ENCODE assay signal across 1 cellular context in genomic region chr17:47840742-47841487, GRCh38.
TF ChIP-seq lines count a peak whose summit lies in the region.

Gene SCRN2, minus strand, starts transcription at chr17:47841273. Its CDS starts 430 bp downstream, at chr17:47840843.

TF ChIP-seq in HepG2, 621 proteins besides CTCF, POLR2A, EP300 and RAD21 (continued from another document and continues in another):
- TF ChIP-seq MAFK (conservative IDR thresholded peaks at IDR 0.05 in 1 of 2, IDR thresholded peaks at IDR 0.05 in 1 of 2; ENCODE audit: low read length in 2 of 2) (no peak), ZNF550 (CRISPR knock-in tag; IDR thresholded peaks at IDR 0.05; ENCODE audit: borderline replicate concordance) (peak; percentile 16; the same call in 1 of the 2 replicates), MTERF4 (CRISPR knock-in tag; IDR thresholded peaks at IDR 0.05) (peak; percentile 0; the same call in 1 of the 2 replicates), FOSL1 (CRISPR knock-in tag; IDR thresholded peaks at IDR 0.05; ENCODE audit: borderline replicate concordance) (no peak), ZNF772 (CRISPR knock-in tag; IDR thresholded peaks at IDR 0.05) (0 out of 2 replicates have a peak, but pooled peaks have one; percentile 69), ZNF841 (CRISPR knock-in tag; IDR thresholded peaks at IDR 0.05; ENCODE audit: borderline replicate concordance) (no peak), KMT2A (CRISPR knock-in tag; IDR thresholded peaks at IDR 0.05) (no peak), ZBTB3 (CRISPR knock-in tag; IDR thresholded peaks at IDR 0.05; ENCODE audit: borderline replicate concordance, low read depth) (no peak), TFDP1 (CRISPR knock-in tag; IDR thresholded peaks at IDR 0.05; ENCODE audit: borderline replicate concordance) (peak; percentile 65; the same call in 1 of the 2 replicates), TRIM24 (CRISPR knock-in tag; IDR thresholded peaks at IDR 0.05) (no peak), ZNF30 (CRISPR knock-in tag; IDR thresholded peaks at IDR 0.05) (peak; percentile 91; the same call in 1 of the 2 replicates), ZBTB7A (CRISPR knock-in tag; IDR thresholded peaks at IDR 0.05) (peak; percentile 16; the same call in 1 of the 2 replicates), ZZZ3 (CRISPR knock-in tag; IDR thresholded peaks at IDR 0.05; ENCODE audit: borderline replicate concordance) (no peak; the same call in 1 of the 2 replicates), FOXJ3 (CRISPR knock-in tag; IDR thresholded peaks at IDR 0.05; ENCODE audit: borderline replicate concordance) (peak; percentile 59; the same call in 1 of the 2 replicates), PPARG (CRISPR knock-in tag; conservative IDR thresholded peaks at IDR 0.05) (no peak; the same call in 1 of the 2 replicates), SRSF9 (IDR thresholded peaks at IDR 0.05; ENCODE audit: borderline replicate concordance, insufficient read depth, low read depth, low read length, poor library complexity, severe bottlenecking) (no peak), CBX1 (IDR thresholded peaks at IDR 0.05; ENCODE audit: low read depth) (no peak), ZNF276 (CRISPR knock-in tag; IDR thresholded peaks at IDR 0.05; ENCODE audit: low read depth) (no peak; the same call in 1 of the 2 replicates), SIX1 (CRISPR knock-in tag; IDR thresholded peaks at IDR 0.05; ENCODE audit: borderline replicate concordance) (no peak), POLR2G (IDR thresholded peaks at IDR 0.05; ENCODE audit: low read depth, low read length) (peak; percentile 83), THAP9 (CRISPR knock-in tag; IDR thresholded peaks at IDR 0.05; ENCODE audit: borderline replicate concordance) (no peak; the same call in 1 of the 2 replicates), DPF2 (CRISPR knock-in tag; IDR thresholded peaks at IDR 0.05; ENCODE audit: borderline replicate concordance, low read depth) (no peak), AGO2 (optimal IDR thresholded peaks at IDR 0.05; ENCODE audit: low read depth, low read length) (peak; percentile 68), ZNF564 (CRISPR knock-in tag; IDR thresholded peaks at IDR 0.05) (peak; percentile 72; the same call in 1 of the 2 replicates), ZSCAN12 (CRISPR knock-in tag; IDR thresholded peaks at IDR 0.05) (0 out of 2 replicates have a peak, but pooled peaks have one; percentile 70), ZNF121 (CRISPR knock-in tag; IDR thresholded peaks at IDR 0.05) (no peak), ADNP (CRISPR knock-in tag; IDR thresholded peaks at IDR 0.05) (peak; percentile 23; the same call in 1 of the 2 replicates), ZNF263 (CRISPR knock-in tag; IDR thresholded peaks at IDR 0.05) (no peak), ZNF800 (CRISPR knock-in tag; IDR thresholded peaks at IDR 0.05) (peak; percentile 76; the same call in 1 of the 2 replicates), NR0B2 (CRISPR knock-in tag; IDR thresholded peaks at IDR 0.05) (no peak; the same call in 1 of the 2 replicates), HMGA1 (CRISPR knock-in tag; conservative IDR thresholded peaks at IDR 0.05) (no peak), BRF2 (CRISPR knock-in tag; IDR thresholded peaks at IDR 0.05) (no peak), ZMYM3 (CRISPR knock-in tag; IDR thresholded peaks at IDR 0.05) (peak; percentile 49), RXRB (CRISPR knock-in tag; IDR thresholded peaks at IDR 0.05; ENCODE audit: borderline replicate concordance) (peak; percentile 80; the same call in 1 of the 2 replicates), ISL2 (CRISPR knock-in tag; IDR thresholded peaks at IDR 0.05) (peak; percentile 73), TRAFD1 (CRISPR knock-in tag; IDR thresholded peaks at IDR 0.05; ENCODE audit: borderline replicate concordance) (no peak), SKI (IDR thresholded peaks at IDR 0.05; ENCODE audit: partially characterized antibody) (no peak), GZF1 (CRISPR knock-in tag; IDR thresholded peaks at IDR 0.05) (peak; percentile 59), CEBPB (IDR thresholded peaks at IDR 0.05; ENCODE audit: borderline replicate concordance, low read depth, low read length) (no peak), ZNF792 (CRISPR knock-in tag; IDR thresholded peaks at IDR 0.05) (peak; percentile 57), ZNF18 (CRISPR knock-in tag; IDR thresholded peaks at IDR 0.05; ENCODE audit: insufficient replicate concordance) (peak; percentile 88), ZNF501 (CRISPR knock-in tag; IDR thresholded peaks at IDR 0.05) (peak; percentile 96), ZHX1 (CRISPR knock-in tag; IDR thresholded peaks at IDR 0.05; ENCODE audit: low read depth) (no peak)
